In the genomic region with DNA sequence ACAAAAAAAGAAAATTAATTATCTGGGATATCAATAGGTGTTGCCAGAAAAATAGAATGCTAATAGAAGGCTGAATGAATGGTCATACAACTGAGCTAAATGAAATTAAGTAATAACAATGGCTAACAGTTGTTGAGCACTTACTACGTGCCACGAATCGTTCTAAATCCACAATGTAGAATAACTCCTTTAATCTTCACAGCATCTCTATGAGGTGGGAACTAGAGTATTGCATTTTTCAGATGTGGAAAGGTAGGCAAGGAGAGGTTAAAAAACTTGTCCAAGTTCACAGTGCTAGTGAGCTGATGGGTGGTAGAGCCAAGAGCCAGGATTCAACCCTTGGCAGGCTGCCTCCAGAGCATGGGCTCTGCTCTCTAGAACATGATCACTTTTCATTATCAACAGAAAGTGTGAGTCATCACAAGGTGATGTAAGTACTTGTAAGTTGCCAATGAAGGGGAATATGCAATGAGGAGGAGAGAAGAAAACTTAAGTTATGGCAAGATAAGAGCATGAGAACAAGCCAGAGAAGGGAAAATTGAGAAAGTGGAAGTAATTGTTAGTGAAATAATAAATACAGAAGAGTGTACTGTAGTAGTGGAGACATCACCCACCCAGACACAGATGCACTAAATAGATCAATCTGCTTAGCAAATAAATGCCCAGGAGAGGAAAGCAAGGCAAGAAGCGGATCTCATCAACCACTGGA, we compare ENCODE assay signal across 2 cellular contexts.
TF ChIP-seq lines count a peak whose summit lies in the region.

No MANE protein-coding gene starts in this region.

TF ChIP-seq in K562, 482 proteins besides CTCF, POLR2A, EP300 and RAD21 (continued from another document and continues in another):
- peak; percentile 89; the same call in 1 of the 2 replicates for TF ChIP-seq SMARCA4 (IDR thresholded peaks at IDR 0.05)
- TF ChIP-seq, protein P1, sequence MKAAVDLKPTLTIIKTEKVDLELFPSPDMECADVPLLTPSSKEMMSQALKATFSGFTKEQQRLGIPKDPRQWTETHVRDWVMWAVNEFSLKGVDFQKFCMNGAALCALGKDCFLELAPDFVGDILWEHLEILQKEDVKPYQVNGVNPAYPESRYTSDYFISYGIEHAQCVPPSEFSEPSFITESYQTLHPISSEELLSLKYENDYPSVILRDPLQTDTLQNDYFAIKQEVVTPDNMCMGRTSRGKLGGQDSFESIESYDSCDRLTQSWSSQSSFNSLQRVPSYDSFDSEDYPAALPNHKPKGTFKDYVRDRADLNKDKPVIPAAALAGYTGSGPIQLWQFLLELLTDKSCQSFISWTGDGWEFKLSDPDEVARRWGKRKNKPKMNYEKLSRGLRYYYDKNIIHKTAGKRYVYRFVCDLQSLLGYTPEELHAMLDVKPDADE (conservative IDR thresholded peaks at IDR 0.05; ENCODE audit: control insufficient read depth, low read depth, low read length): no peak
- no peak for TF ChIP-seq KDM4B (IDR thresholded peaks at IDR 0.05; ENCODE audit: borderline replicate concordance in 2 of 2, low read depth in 1 of 2)
- TF ChIP-seq POLR2AphosphoS5 (IDR thresholded peaks at IDR 0.05; ENCODE audit: control insufficient read depth, insufficient read depth, low read depth, low read length): no peak
- TF ChIP-seq, protein P2, sequence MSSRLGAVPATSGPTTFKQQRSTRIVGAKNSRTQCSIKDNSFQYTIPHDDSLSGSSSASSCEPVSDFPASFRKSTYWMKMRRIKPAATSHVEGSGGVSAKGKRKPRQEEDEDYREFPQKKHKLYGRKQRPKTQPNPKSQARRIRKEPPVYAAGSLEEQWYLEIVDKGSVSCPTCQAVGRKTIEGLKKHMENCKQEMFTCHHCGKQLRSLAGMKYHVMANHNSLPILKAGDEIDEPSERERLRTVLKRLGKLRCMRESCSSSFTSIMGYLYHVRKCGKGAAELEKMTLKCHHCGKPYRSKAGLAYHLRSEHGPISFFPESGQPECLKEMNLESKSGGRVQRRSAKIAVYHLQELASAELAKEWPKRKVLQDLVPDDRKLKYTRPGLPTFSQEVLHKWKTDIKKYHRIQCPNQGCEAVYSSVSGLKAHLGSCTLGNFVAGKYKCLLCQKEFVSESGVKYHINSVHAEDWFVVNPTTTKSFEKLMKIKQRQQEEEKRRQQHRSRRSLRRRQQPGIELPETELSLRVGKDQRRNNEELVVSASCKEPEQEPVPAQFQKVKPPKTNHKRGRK (tag; IDR thresholded peaks at IDR 0.05): no peak
- TF ChIP-seq BRCA1 (IDR thresholded peaks at IDR 0.05): no peak
- TF ChIP-seq BRCA1 (CRISPR knock-in tag; IDR thresholded peaks at IDR 0.05): no peak
- peak; percentile 98 for TF ChIP-seq JUND (IDR thresholded peaks at IDR 0.05; ENCODE audit: borderline replicate concordance, low read depth, low read length)
- TF ChIP-seq JUND (tag; IDR thresholded peaks at IDR 0.05; ENCODE audit: borderline replicate concordance, low read depth, low read length): peak; percentile 98
- TF ChIP-seq ZNF668 (CRISPR knock-in tag; IDR thresholded peaks at IDR 0.05): no peak
- TF ChIP-seq, protein P3, sequence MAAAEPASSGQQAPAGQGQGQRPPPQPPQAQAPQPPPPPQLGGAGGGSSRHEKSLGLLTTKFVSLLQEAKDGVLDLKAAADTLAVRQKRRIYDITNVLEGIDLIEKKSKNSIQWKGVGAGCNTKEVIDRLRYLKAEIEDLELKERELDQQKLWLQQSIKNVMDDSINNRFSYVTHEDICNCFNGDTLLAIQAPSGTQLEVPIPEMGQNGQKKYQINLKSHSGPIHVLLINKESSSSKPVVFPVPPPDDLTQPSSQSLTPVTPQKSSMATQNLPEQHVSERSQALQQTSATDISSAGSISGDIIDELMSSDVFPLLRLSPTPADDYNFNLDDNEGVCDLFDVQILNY (CRISPR knock-in tag; IDR thresholded peaks at IDR 0.05): no peak
- TF ChIP-seq EHMT2 (IDR thresholded peaks at IDR 0.05): peak; percentile 41; the same call in 1 of the 2 replicates
- no peak for TF ChIP-seq SAP30 (IDR thresholded peaks at IDR 0.05; ENCODE audit: borderline replicate concordance, insufficient read depth, low read depth, low read length, poor library complexity, severe bottlenecking)
- peak; percentile 88; the same call in 1 of the 2 replicates for TF ChIP-seq ZNF175 (CRISPR knock-in tag; IDR thresholded peaks at IDR 0.05; ENCODE audit: low read depth)
- no peak for TF ChIP-seq SIN3A (IDR thresholded peaks at IDR 0.05; ENCODE audit: borderline replicate concordance in 2 of 2, control insufficient read depth in 1 of 2, low read depth in 2 of 2, low read length in 2 of 2)
- TF ChIP-seq, protein P4, sequence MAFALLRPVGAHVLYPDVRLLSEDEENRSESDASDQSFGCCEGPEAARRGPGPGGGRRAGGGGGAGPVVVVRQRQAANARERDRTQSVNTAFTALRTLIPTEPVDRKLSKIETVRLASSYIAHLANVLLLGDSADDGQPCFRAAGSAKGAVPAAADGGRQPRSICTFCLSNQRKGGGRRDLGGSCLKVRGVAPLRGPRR (CRISPR knock-in tag; IDR thresholded peaks at IDR 0.05): no peak
- TF ChIP-seq KLF1 (tag; IDR thresholded peaks at IDR 0.05): no peak
- no peak for TF ChIP-seq ZNF586 (CRISPR knock-in tag; conservative IDR thresholded peaks at IDR 0.05)
- 0 out of 2 replicates have a peak, but pooled peaks have one; percentile 52 for TF ChIP-seq RNF2 (IDR thresholded peaks at IDR 0.05)
- TF ChIP-seq TAF1 (IDR thresholded peaks at IDR 0.05; ENCODE audit: control insufficient read depth, extremely low read depth, insufficient read depth, low read length, severe bottlenecking): no peak
- TF ChIP-seq POLR2H (tag; IDR thresholded peaks at IDR 0.05; ENCODE audit: low read depth): peak; percentile 44
- TF ChIP-seq BDP1 (IDR thresholded peaks at IDR 0.05; ENCODE audit: insufficient read depth, insufficient read length): no peak
- TF ChIP-seq SRSF7 (optimal IDR thresholded peaks at IDR 0.05; ENCODE audit: low read depth, low read length): no peak
- no peak for TF ChIP-seq CCNT2 (IDR thresholded peaks at IDR 0.05; ENCODE audit: borderline replicate concordance, extremely low read depth, insufficient read length, low read depth, low read length)
- peak; percentile 40; the same call in 1 of the 2 replicates for TF ChIP-seq NFIC (IDR thresholded peaks at IDR 0.05)
- no peak for TF ChIP-seq ZNF717 (CRISPR knock-in tag; IDR thresholded peaks at IDR 0.05)
- TF ChIP-seq ZNF133 (CRISPR knock-in tag; IDR thresholded peaks at IDR 0.05): no peak
- TF ChIP-seq, protein P5, sequence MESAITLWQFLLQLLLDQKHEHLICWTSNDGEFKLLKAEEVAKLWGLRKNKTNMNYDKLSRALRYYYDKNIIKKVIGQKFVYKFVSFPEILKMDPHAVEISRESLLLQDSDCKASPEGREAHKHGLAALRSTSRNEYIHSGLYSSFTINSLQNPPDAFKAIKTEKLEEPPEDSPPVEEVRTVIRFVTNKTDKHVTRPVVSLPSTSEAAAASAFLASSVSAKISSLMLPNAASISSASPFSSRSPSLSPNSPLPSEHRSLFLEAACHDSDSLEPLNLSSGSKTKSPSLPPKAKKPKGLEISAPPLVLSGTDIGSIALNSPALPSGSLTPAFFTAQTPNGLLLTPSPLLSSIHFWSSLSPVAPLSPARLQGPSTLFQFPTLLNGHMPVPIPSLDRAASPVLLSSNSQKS (CRISPR knock-in tag; IDR thresholded peaks at IDR 0.05): no peak
- TF ChIP-seq ZNF232 (CRISPR knock-in tag; IDR thresholded peaks at IDR 0.05): no peak

TF ChIP-seq in HepG2, 621 proteins besides CTCF, POLR2A, EP300 and RAD21 (continued from another document):
- TF ChIP-seq, protein P6, sequence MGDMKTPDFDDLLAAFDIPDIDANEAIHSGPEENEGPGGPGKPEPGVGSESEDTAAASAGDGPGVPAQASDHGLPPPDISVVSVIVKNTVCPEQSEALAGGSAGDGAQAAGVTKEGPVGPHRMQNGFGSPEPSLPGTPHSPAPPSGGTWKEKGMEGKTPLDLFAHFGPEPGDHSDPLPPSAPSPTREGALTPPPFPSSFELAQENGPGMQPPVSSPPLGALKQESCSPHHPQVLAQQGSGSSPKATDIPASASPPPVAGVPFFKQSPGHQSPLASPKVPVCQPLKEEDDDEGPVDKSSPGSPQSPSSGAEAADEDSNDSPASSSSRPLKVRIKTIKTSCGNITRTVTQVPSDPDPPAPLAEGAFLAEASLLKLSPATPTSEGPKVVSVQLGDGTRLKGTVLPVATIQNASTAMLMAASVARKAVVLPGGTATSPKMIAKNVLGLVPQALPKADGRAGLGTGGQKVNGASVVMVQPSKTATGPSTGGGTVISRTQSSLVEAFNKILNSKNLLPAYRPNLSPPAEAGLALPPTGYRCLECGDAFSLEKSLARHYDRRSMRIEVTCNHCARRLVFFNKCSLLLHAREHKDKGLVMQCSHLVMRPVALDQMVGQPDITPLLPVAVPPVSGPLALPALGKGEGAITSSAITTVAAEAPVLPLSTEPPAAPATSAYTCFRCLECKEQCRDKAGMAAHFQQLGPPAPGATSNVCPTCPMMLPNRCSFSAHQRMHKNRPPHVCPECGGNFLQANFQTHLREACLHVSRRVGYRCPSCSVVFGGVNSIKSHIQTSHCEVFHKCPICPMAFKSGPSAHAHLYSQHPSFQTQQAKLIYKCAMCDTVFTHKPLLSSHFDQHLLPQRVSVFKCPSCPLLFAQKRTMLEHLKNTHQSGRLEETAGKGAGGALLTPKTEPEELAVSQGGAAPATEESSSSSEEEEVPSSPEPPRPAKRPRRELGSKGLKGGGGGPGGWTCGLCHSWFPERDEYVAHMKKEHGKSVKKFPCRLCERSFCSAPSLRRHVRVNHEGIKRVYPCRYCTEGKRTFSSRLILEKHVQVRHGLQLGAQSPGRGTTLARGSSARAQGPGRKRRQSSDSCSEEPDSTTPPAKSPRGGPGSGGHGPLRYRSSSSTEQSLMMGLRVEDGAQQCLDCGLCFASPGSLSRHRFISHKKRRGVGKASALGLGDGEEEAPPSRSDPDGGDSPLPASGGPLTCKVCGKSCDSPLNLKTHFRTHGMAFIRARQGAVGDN (CRISPR knock-in tag; IDR thresholded peaks at IDR 0.05): no peak
